8 cellular contexts compared by ENCODE assay signal in the genomic region with DNA sequence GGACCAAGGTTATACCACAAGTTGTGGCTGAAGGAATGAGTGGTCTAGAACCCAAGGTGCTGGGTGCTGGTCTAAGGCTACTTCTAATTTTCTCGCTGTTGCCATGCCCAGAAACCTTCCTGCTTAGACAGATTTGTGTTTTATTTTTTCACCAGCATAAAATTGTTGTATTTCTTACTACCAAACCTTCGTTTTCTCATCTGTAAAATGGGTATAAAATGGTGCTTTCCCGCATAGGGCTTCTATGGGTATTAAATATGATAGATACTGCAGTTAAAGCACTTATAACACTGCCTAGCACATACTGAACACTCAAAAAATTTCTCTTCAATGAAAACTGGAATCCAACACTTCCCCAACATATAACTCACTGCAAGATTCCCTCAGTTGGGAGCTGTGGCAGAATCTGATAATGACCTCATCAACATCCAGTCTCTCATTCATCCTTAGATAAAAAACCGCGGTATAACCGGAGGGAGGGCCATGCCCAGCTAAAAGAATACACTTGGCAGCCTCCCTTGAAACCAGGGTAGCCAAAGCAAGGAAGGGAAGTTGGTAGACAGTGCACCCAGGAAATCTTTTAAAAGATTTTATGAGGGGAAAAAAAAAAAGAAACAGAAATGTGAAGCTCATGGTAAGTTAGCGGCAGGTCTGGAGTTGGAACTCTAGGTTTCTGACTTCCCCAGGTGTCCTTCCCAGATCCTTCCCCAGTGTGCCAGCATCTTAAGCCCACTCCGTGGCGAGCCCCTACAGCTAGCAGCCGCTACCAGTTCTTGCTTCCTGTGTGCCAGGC. TPM values are rescaled to one million over a fixed set of nuclear protein-coding genes. Genes with fewer than 3 reads are reported as not detected.
DNase-seq lines count a peak whose midpoint lies in the region; ATAC-seq and TF ChIP-seq lines count a peak whose summit lies in the region.

No MANE protein-coding gene starts in this region.

- ATAC-seq in HG03045 (IDR thresholded peaks at IDR 0.05; ENCODE audit: unreplicated experiment), result no peak
- ATAC-seq in GM21528 (IDR thresholded peaks at IDR 0.05; ENCODE audit: low FRiP score, unreplicated experiment), result no peak

- CTCF ChIA-PET in OCI-LY7 (lab: Charles Lee; ENCODE audit: unreplicated experiment), result no interaction called here

- H3K4me1 ChIP-seq in OCI-LY7 (ENCODE audit: insufficient read depth, low read length, poor library complexity, severe bottlenecking), result peaks cover 35% of the 10 kb centered on the region
- H3K4me1 ChIP-seq in neuron (ENCODE audit: insufficient read depth, low read length), result peaks cover 7% of the 10 kb centered on the region

- peaks cover 13% of the 10 kb centered on the region; the same call in 1 of the 2 replicates for H3K79me2 ChIP-seq in OCI-LY7 (ENCODE audit: insufficient read depth, low read depth, low read length)

- H3K9me3 ChIP-seq in OCI-LY7 (ENCODE audit: low read length), result peaks cover 16% of the 10 kb centered on the region; the same call in 1 of the 2 replicates
- no peaks in the 10 kb centered on the region for H3K9me3 ChIP-seq in neuron (ENCODE audit: low read length)

- H3K27me3 ChIP-seq in neuron (ENCODE audit: insufficient read depth, low read length), result no peaks in the 10 kb centered on the region

- peak overlapping the region; percentile 97 for H3K4me2 ChIP-seq in OCI-LY7 (ENCODE audit: low read length)

- H3K36me3 ChIP-seq in OCI-LY7 (ENCODE audit: insufficient read depth, low read length) (peaks cover 22% of the 10 kb centered on the region), neuron (ENCODE audit: insufficient read depth, low read length) (no peaks in the 10 kb centered on the region)

- H4K20me1 ChIP-seq in OCI-LY7 (ENCODE audit: insufficient read depth, low read length), result no peaks in the 10 kb centered on the region

- H3K9me2 ChIP-seq in OCI-LY7 (ENCODE audit: insufficient read depth, low read length), result no peaks in the 10 kb centered on the region

- TF ChIP-seq CTCF in GM12864 (IDR thresholded peaks at IDR 0.05; ENCODE audit: low read depth, low read length, missing control alignments), result no peak
- no peak for TF ChIP-seq CTCF in OCI-LY7 (conservative IDR thresholded peaks at IDR 0.05; ENCODE audit: low read length)

- intact Hi-C loops in OCI-LY7 (cut with micrococcal nuclease; ENCODE audit: unreplicated experiment), result loop anchor here (2.0 to 10.0 kb wide), 8 partner anchors 66 to 1144 kb away; a partner anchor contains a TSS

- peak overlapping the region; percentile 86 for H3K27ac ChIP-seq in OCI-LY7 (ENCODE audit: low read depth, low read length, poor library complexity, severe bottlenecking)

- DNase-seq in GM12864 (ENCODE audit: low read depth), result no peak
- no peak for DNase-seq in OCI-LY7 (ENCODE audit: low spot score)
- peak; percentile 22 for DNase-seq in dermis blood vessel endothelial cell
- no peak for DNase-seq in ureter (ENCODE audit: low spot score)
- no peak for DNase-seq in SK-N-DZ (ENCODE audit: low spot score)

- POLR2A ChIA-PET in OCI-LY7 (lab: Charles Lee), result interaction anchor here (0.7 to 2.1 kb wide), 16 partner anchors 8 to 770 kb away, joined by 3 to 8 read pairs (median 4); a partner anchor contains a TSS

- H3K4me3 ChIP-seq in GM12864 (ENCODE audit: low read depth, low read length) (peak overlapping the region; percentile 60), OCI-LY7 (ENCODE audit: low read depth, low read length, poor library complexity, severe bottlenecking) (peak overlapping the region; percentile 74), neuron (ENCODE audit: low read length) (peak overlapping the region; percentile 52)

- BruUV-seq in OCI-LY7 (replicated peaks; lab: Mats Ljungman, UMichigan), result TSS peak; percentile 69

- H2AFZ ChIP-seq in OCI-LY7 (ENCODE audit: low read length) (peak overlapping the region; percentile 97), neuron (ENCODE audit: low read depth, low read length) (peak overlapping the region; percentile 92)

RNA-seq across cellular contexts. Expression of a gene that starts 1.2 kb away (rescaled TPM):
- 5.1 and 5.6 TPM in 2 replicates for total RNA-seq in OCI-LY7 (2014; rRNA removed; shearing (Covaris generic))
- total RNA-seq in OCI-LY7 (2022), result 18.5 and 21.6 TPM in 2 replicates
- 4.1 and 4.3 TPM in 2 replicates for total RNA-seq in dermis blood vessel endothelial cell
- 8.2 TPM for total RNA-seq in ureter
- polyA plus RNA-seq in SK-N-DZ (2014; cell fraction: cytosol; rRNA removed), result 5.9 and 9.6 TPM in 2 replicates
- 4.7 and 9.8 TPM in 2 replicates for polyA plus RNA-seq in SK-N-DZ (2014; cell fraction: nucleus; rRNA removed)
